Comparison of ENCODE assay signal across 1 cellular context in the genomic region with DNA sequence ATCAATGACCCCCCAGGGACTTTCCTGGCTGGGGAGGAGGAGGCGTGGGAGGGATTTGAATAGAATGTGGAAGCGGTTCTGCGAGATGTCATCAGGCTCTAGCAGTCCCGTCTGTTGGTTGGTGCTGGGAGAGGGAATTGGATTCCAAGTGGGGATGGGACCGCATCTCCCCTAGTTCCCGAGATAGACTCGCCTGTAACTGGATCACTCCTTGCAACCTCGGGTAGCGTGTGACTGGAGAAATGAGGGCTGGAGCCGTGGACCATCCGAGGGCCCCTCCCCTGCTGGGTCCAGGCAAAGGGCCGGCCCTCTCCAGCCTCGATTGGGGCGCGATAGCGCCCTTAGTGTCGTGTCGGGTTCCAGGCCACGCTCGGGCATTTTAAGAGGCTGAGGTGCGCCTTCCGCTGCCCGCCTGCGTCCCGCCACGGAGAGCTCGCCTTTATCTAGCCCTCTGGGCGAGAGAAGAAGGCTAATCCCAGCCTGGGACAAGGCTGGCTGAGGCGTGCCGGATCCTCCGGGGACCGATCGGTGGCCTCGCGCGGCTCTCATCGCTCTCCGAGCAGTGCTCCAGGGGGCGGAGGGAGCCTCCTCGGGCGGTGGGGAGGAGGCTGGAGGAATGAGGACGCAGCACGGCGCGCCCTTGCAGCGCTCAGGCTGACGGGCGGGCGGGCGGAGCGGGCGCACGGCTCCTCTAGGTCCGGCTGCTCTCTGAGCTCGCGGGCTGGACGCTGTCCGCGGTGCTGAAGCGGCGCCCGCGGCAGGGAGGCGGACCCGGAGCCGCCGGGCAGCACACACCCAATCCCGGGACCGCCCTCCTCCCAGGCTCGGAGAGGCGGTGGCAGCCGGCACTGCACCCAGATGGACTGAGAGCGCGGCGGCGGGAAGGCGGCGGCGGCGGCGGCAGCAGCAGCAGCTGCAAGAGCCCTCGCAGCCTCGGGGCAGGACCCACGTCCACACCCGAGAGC.
TF ChIP-seq lines count a peak whose summit lies in the region.

No MANE protein-coding gene starts in this region.

TF ChIP-seq in GM12878, 131 proteins besides CTCF, POLR2A, EP300 and RAD21 (continued from another document):
- TF ChIP-seq, protein P1, sequence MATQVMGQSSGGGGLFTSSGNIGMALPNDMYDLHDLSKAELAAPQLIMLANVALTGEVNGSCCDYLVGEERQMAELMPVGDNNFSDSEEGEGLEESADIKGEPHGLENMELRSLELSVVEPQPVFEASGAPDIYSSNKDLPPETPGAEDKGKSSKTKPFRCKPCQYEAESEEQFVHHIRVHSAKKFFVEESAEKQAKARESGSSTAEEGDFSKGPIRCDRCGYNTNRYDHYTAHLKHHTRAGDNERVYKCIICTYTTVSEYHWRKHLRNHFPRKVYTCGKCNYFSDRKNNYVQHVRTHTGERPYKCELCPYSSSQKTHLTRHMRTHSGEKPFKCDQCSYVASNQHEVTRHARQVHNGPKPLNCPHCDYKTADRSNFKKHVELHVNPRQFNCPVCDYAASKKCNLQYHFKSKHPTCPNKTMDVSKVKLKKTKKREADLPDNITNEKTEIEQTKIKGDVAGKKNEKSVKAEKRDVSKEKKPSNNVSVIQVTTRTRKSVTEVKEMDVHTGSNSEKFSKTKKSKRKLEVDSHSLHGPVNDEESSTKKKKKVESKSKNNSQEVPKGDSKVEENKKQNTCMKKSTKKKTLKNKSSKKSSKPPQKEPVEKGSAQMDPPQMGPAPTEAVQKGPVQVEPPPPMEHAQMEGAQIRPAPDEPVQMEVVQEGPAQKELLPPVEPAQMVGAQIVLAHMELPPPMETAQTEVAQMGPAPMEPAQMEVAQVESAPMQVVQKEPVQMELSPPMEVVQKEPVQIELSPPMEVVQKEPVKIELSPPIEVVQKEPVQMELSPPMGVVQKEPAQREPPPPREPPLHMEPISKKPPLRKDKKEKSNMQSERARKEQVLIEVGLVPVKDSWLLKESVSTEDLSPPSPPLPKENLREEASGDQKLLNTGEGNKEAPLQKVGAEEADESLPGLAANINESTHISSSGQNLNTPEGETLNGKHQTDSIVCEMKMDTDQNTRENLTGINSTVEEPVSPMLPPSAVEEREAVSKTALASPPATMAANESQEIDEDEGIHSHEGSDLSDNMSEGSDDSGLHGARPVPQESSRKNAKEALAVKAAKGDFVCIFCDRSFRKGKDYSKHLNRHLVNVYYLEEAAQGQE (IDR thresholded peaks at IDR 0.05; ENCODE audit: low read depth, low read length) = peak; percentile 98
- TF ChIP-seq CHD2 (IDR thresholded peaks at IDR 0.05; ENCODE audit: borderline replicate concordance, low read depth, low read length) (no peak), JUND (IDR thresholded peaks at IDR 0.05; ENCODE audit: low read depth, low read length) (no peak), PML (IDR thresholded peaks at IDR 0.05; ENCODE audit: low read length) (no peak), GABPA (IDR thresholded peaks at IDR 0.05; ENCODE audit: low read depth) (no peak), CREM (IDR thresholded peaks at IDR 0.05; ENCODE audit: low read depth) (no peak), SMC3 (IDR thresholded peaks at IDR 0.05; ENCODE audit: borderline replicate concordance, low read length) (no peak), HDAC6 (IDR thresholded peaks at IDR 0.05; ENCODE audit: unreplicated experiment) (no peak), RCOR1 (conservative IDR thresholded peaks at IDR 0.05; ENCODE audit: low read depth, low read length) (0 out of 2 replicates have a peak, but pooled peaks have one; percentile 54), BRCA1 (IDR thresholded peaks at IDR 0.05; ENCODE audit: low read depth, low read length) (no peak), RFX5 (IDR thresholded peaks at IDR 0.05; ENCODE audit: low read depth, low read length) (no peak)
- TF ChIP-seq, protein P2, sequence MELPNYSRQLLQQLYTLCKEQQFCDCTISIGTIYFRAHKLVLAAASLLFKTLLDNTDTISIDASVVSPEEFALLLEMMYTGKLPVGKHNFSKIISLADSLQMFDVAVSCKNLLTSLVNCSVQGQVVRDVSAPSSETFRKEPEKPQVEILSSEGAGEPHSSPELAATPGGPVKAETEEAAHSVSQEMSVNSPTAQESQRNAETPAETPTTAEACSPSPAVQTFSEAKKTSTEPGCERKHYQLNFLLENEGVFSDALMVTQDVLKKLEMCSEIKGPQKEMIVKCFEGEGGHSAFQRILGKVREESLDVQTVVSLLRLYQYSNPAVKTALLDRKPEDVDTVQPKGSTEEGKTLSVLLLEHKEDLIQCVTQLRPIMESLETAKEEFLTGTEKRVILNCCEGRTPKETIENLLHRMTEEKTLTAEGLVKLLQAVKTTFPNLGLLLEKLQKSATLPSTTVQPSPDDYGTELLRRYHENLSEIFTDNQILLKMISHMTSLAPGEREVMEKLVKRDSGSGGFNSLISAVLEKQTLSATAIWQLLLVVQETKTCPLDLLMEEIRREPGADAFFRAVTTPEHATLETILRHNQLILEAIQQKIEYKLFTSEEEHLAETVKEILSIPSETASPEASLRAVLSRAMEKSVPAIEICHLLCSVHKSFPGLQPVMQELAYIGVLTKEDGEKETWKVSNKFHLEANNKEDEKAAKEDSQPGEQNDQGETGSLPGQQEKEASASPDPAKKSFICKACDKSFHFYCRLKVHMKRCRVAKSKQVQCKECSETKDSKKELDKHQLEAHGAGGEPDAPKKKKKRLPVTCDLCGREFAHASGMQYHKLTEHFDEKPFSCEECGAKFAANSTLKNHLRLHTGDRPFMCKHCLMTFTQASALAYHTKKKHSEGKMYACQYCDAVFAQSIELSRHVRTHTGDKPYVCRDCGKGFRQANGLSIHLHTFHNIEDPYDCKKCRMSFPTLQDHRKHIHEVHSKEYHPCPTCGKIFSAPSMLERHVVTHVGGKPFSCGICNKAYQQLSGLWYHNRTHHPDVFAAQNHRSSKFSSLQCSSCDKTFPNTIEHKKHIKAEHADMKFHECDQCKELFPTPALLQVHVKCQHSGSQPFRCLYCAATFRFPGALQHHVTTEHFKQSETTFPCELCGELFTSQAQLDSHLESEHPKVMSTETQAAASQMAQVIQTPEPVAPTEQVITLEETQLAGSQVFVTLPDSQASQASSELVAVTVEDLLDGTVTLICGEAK (IDR thresholded peaks at IDR 0.05; ENCODE audit: borderline replicate concordance) = no peak
- TF ChIP-seq, protein P3, sequence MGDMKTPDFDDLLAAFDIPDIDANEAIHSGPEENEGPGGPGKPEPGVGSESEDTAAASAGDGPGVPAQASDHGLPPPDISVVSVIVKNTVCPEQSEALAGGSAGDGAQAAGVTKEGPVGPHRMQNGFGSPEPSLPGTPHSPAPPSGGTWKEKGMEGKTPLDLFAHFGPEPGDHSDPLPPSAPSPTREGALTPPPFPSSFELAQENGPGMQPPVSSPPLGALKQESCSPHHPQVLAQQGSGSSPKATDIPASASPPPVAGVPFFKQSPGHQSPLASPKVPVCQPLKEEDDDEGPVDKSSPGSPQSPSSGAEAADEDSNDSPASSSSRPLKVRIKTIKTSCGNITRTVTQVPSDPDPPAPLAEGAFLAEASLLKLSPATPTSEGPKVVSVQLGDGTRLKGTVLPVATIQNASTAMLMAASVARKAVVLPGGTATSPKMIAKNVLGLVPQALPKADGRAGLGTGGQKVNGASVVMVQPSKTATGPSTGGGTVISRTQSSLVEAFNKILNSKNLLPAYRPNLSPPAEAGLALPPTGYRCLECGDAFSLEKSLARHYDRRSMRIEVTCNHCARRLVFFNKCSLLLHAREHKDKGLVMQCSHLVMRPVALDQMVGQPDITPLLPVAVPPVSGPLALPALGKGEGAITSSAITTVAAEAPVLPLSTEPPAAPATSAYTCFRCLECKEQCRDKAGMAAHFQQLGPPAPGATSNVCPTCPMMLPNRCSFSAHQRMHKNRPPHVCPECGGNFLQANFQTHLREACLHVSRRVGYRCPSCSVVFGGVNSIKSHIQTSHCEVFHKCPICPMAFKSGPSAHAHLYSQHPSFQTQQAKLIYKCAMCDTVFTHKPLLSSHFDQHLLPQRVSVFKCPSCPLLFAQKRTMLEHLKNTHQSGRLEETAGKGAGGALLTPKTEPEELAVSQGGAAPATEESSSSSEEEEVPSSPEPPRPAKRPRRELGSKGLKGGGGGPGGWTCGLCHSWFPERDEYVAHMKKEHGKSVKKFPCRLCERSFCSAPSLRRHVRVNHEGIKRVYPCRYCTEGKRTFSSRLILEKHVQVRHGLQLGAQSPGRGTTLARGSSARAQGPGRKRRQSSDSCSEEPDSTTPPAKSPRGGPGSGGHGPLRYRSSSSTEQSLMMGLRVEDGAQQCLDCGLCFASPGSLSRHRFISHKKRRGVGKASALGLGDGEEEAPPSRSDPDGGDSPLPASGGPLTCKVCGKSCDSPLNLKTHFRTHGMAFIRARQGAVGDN (IDR thresholded peaks at IDR 0.05) = no peak
- TF ChIP-seq, protein P4, sequence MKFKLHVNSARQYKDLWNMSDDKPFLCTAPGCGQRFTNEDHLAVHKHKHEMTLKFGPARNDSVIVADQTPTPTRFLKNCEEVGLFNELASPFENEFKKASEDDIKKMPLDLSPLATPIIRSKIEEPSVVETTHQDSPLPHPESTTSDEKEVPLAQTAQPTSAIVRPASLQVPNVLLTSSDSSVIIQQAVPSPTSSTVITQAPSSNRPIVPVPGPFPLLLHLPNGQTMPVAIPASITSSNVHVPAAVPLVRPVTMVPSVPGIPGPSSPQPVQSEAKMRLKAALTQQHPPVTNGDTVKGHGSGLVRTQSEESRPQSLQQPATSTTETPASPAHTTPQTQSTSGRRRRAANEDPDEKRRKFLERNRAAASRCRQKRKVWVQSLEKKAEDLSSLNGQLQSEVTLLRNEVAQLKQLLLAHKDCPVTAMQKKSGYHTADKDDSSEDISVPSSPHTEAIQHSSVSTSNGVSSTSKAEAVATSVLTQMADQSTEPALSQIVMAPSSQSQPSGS (IDR thresholded peaks at IDR 0.05; ENCODE audit: low read length) = no peak
- TF ChIP-seq, protein P5, sequence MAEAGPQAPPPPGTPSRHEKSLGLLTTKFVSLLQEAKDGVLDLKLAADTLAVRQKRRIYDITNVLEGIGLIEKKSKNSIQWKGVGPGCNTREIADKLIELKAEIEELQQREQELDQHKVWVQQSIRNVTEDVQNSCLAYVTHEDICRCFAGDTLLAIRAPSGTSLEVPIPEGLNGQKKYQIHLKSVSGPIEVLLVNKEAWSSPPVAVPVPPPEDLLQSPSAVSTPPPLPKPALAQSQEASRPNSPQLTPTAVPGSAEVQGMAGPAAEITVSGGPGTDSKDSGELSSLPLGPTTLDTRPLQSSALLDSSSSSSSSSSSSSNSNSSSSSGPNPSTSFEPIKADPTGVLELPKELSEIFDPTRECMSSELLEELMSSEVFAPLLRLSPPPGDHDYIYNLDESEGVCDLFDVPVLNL (IDR thresholded peaks at IDR 0.05; ENCODE audit: low read depth, low read length) = no peak
- TF ChIP-seq, protein P6, sequence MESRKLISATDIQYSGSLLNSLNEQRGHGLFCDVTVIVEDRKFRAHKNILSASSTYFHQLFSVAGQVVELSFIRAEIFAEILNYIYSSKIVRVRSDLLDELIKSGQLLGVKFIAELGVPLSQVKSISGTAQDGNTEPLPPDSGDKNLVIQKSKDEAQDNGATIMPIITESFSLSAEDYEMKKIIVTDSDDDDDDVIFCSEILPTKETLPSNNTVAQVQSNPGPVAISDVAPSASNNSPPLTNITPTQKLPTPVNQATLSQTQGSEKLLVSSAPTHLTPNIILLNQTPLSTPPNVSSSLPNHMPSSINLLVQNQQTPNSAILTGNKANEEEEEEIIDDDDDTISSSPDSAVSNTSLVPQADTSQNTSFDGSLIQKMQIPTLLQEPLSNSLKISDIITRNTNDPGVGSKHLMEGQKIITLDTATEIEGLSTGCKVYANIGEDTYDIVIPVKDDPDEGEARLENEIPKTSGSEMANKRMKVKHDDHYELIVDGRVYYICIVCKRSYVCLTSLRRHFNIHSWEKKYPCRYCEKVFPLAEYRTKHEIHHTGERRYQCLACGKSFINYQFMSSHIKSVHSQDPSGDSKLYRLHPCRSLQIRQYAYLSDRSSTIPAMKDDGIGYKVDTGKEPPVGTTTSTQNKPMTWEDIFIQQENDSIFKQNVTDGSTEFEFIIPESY (IDR thresholded peaks at IDR 0.05) = no peak
- TF ChIP-seq, protein P7, sequence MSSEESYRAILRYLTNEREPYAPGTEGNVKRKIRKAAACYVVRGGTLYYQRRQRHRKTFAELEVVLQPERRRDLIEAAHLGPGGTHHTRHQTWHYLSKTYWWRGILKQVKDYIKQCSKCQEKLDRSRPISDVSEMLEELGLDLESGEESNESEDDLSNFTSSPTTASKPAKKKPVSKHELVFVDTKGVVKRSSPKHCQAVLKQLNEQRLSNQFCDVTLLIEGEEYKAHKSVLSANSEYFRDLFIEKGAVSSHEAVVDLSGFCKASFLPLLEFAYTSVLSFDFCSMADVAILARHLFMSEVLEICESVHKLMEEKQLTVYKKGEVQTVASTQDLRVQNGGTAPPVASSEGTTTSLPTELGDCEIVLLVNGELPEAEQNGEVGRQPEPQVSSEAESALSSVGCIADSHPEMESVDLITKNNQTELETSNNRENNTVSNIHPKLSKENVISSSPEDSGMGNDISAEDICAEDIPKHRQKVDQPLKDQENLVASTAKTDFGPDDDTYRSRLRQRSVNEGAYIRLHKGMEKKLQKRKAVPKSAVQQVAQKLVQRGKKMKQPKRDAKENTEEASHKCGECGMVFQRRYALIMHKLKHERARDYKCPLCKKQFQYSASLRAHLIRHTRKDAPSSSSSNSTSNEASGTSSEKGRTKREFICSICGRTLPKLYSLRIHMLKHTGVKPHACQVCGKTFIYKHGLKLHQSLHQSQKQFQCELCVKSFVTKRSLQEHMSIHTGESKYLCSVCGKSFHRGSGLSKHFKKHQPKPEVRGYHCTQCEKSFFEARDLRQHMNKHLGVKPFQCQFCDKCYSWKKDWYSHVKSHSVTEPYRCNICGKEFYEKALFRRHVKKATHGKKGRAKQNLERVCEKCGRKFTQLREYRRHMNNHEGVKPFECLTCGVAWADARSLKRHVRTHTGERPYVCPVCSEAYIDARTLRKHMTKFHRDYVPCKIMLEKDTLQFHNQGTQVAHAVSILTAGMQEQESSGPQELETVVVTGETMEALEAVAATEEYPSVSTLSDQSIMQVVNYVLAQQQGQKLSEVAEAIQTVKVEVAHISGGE (CRISPR knock-in tag; IDR thresholded peaks at IDR 0.05) = no peak
